In the genomic region with DNA sequence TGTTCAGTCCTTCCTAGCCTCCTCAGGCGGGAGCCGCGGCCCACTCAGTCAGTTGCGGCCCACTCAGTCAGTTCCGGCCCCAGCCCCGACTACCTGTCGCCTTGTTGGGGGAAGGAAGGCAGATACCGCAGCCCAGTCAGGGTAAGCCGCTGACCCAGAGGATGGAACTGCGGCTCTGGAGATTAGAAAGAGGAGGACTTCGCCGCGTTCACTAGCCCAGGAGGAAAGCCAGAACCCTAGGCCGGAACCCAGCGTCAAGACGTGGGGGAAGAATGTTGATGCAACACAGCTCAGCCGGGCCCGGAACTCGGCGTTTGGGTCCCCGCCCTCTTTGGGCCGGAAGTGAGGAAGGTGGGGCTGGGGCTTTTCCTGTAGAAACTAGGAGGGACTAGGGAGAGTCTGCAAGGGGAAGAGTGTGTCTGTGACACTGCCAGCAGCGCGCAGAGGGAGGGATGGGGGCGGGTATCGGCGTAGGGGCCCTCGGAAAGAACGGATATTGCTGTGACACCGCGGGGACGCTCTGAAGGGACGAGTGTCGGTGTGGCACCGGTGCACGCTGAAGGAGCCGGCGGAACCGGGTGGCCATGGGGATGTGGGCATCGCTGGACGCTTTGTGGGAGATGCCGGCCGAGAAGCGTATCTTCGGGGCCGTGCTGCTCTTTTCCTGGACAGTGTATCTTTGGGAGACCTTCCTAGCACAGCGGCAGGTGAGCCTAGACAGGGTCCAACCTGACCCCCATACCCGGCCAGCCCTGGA, we compare ENCODE assay signal across 8 cellular contexts. TPM values are rescaled to one million over a fixed set of nuclear protein-coding genes. Genes with fewer than 3 reads are reported as not detected.
A peak's percentile ranks its signal among the peaks of the same experiment; 100 is the strongest.
DNase-seq lines count a peak whose midpoint lies in the region; ATAC-seq and TF ChIP-seq lines count a peak whose summit lies in the region.

A gene (plus strand): TSS at position 549 of the 757 bp plus-strand sequence. CDS start 36 bp downstream, at position 585.

- ATAC-seq in GM19035 (IDR thresholded peaks at IDR 0.05; ENCODE audit: unreplicated experiment) = peak; percentile 92
- ATAC-seq in HG03354 (IDR thresholded peaks at IDR 0.05; ENCODE audit: poor library complexity, severe bottlenecking, unreplicated experiment) = peak; percentile 94

- DNase-seq in AG09319 (ENCODE audit: extremely low read depth, low read depth) (peak; percentile 96), NCI-H460 (ENCODE audit: extremely low read depth, low read depth) (peak; percentile 93), cerebellar nuclear complex (lab: John Stamatoyannopoulos, UW) (peak; percentile 57 to 81), islet precursor cell (peak; percentile 99)
- DNase-seq in activated CD4-positive, CD25-positive, alpha-beta regulatory T cell treated with anti-CD3 and anti-CD28 coated beads, Interleukin-2, amount 50 U/mL, for 72 hours = peak; percentile 90
- DNase-seq in stimulated activated CD4-positive, alpha-beta T cell treated with anti-CD3 and anti-CD28 coated beads, Interleukin-12 subunit alpha, Interleukin-12 subunit beta, amount 100 ng/mL, for 48 hours (ENCODE audit: low read depth in 2 of 3, low spot score in 1 of 3) = peak; percentile 93 to 97 (median 95)

- TF ChIP-seq CTCF in AG09319 (IDR thresholded peaks at IDR 0.05; ENCODE audit: low read depth, low read length) = no peak

RNA-seq across cellular contexts. Expression of the gene that starts here (rescaled TPM):
- total RNA-seq in NCI-H460 (2014; rRNA removed; shearing (Covaris generic)) = 91.7 and 92.2 TPM in 2 replicates
- 54.9 and 66.1 TPM in 2 replicates for polyA plus RNA-seq in NCI-H460 (2014; cell fraction: nucleus; rRNA removed)

Comparison
In these comparisons a context has a peak if more than half of its experiments do, and no peak if none do; other contexts are left out.
1. Peak in every context shown above with its lines: DNase-seq and ATAC-seq.